7 cellular contexts compared by ENCODE assay signal in genomic region chr17:58200024-58200633, GRCh38. TPM values are rescaled to one million over a fixed set of nuclear protein-coding genes. Genes with fewer than 3 reads are reported as not detected.
DNase-seq lines count a peak whose midpoint lies in the region; ATAC-seq and TF ChIP-seq lines count a peak whose summit lies in the region.

No MANE protein-coding gene starts in this region.

- in situ Hi-C loops in KBM-7 (cut with MboI; ENCODE audit: low pct_unique_long_range_greater_than_20kb, low sequenced_read_pairs): no loop called here

- H3K27ac Mint-ChIP-seq in activated naive CD4-positive, alpha-beta T cell treated with anti-CD3 and anti-CD28 coated beads, Interleukin-2, amount 50 U/mL, for 72 hours: no peak overlapping the region

- DNase-seq in GM04504 (ENCODE audit: low read depth) (peak; percentile 17), KBM-7 (peak; percentile 82), iris pigment epithelial cell (ENCODE audit: low read depth) (peak; percentile 41)
- peak in 1 of 2 donors; percentile 65 for DNase-seq in activated naive CD4-positive, alpha-beta T cell treated with anti-CD3 and anti-CD28 coated beads, Interleukin-2, amount 50 U/mL, for 72 hours (ENCODE audit: low spot score in 2 of 2)
- peak; percentile 25 for DNase-seq in stimulated activated CD8-positive, alpha-beta memory T cell treated with anti-CD3 and anti-CD28 coated beads, Interleukin-12 subunit alpha, Interleukin-12 subunit beta, amount 100 ng/mL, for 1 hour (ENCODE audit: low read depth)

- no peaks in the 10 kb centered on the region for H3K9me3 Mint-ChIP-seq in activated naive CD4-positive, alpha-beta T cell treated with anti-CD3 and anti-CD28 coated beads, Interleukin-2, amount 50 U/mL, for 72 hours

- ATAC-seq in SK-N-SH treated with all-trans-retinoic acid at 6 μM for 48 hours: peak; percentile 96
- peak; percentile 77 to 85 for ATAC-seq in activated naive CD4-positive, alpha-beta T cell treated with anti-CD3 and anti-CD28 coated beads, Interleukin-2, amount 50 U/mL, for 72 hours
- ATAC-seq in GM18520 (IDR thresholded peaks at IDR 0.05; ENCODE audit: unreplicated experiment): no peak

- no peaks in the 10 kb centered on the region for H3K36me3 Mint-ChIP-seq in activated naive CD4-positive, alpha-beta T cell treated with anti-CD3 and anti-CD28 coated beads, Interleukin-2, amount 50 U/mL, for 72 hours

TF ChIP-seq in SK-N-SH treated with all-trans-retinoic acid at 6 μM for 48 hours, 23 proteins besides CTCF, POLR2A, EP300 and RAD21:
- no peak for TF ChIP-seq TOX (CRISPR knock-in tag; IDR thresholded peaks at IDR 0.05; ENCODE audit: borderline replicate concordance)
- TF ChIP-seq ISL1 (CRISPR knock-in tag; IDR thresholded peaks at IDR 0.05): no peak
- no peak for TF ChIP-seq SNAI2 (CRISPR knock-in tag; IDR thresholded peaks at IDR 0.05)
- no peak for TF ChIP-seq BACH2 (CRISPR knock-in tag; IDR thresholded peaks at IDR 0.05; ENCODE audit: borderline replicate concordance)
- TF ChIP-seq TSHZ2 (CRISPR knock-in tag; IDR thresholded peaks at IDR 0.05): no peak
- no peak for TF ChIP-seq ARNTL (CRISPR knock-in tag; IDR thresholded peaks at IDR 0.05; ENCODE audit: borderline replicate concordance, low read depth)
- no peak for TF ChIP-seq ZC3H10 (CRISPR knock-in tag; IDR thresholded peaks at IDR 0.05)
- TF ChIP-seq PATZ1 (CRISPR knock-in tag; IDR thresholded peaks at IDR 0.05; ENCODE audit: borderline replicate concordance): no peak
- TF ChIP-seq RARB (CRISPR knock-in tag; IDR thresholded peaks at IDR 0.05): no peak
- TF ChIP-seq GLIS3 (CRISPR knock-in tag; IDR thresholded peaks at IDR 0.05): no peak
- no peak for TF ChIP-seq TCF4 (CRISPR knock-in tag; IDR thresholded peaks at IDR 0.05; ENCODE audit: borderline replicate concordance)
- TF ChIP-seq ZNF70 (CRISPR knock-in tag; IDR thresholded peaks at IDR 0.05): no peak
- TF ChIP-seq POU6F1 (CRISPR knock-in tag; IDR thresholded peaks at IDR 0.05; ENCODE audit: borderline replicate concordance, low read depth): no peak
- TF ChIP-seq CREB5 (CRISPR knock-in tag; IDR thresholded peaks at IDR 0.05; ENCODE audit: low read depth): no peak
- TF ChIP-seq CSRNP3 (CRISPR knock-in tag; IDR thresholded peaks at IDR 0.05): no peak
- no peak for TF ChIP-seq ZNF565 (CRISPR knock-in tag; conservative IDR thresholded peaks at IDR 0.05; ENCODE audit: low read depth)
- TF ChIP-seq OSR1 (CRISPR knock-in tag; IDR thresholded peaks at IDR 0.05): no peak
- TF ChIP-seq ZNF8 (CRISPR knock-in tag; IDR thresholded peaks at IDR 0.05): no peak
- no peak for TF ChIP-seq CSDC2 (CRISPR knock-in tag; IDR thresholded peaks at IDR 0.05)

RNA-seq across cellular contexts. Expression of gene EPX, which starts 7.6 kb away (rescaled TPM):
- not detected for total RNA-seq in activated naive CD4-positive, alpha-beta T cell treated with anti-CD3 and anti-CD28 coated beads, Interleukin-2, amount 50 U/mL, for 72 hours

RNA-seq across cellular contexts. Expression of gene MKS1, which starts 18.9 kb away (rescaled TPM):
- total RNA-seq in activated naive CD4-positive, alpha-beta T cell treated with anti-CD3 and anti-CD28 coated beads, Interleukin-2, amount 50 U/mL, for 72 hours: 10 to 100 TPM; 22.4 to 28.4 TPM

RNA-seq across cellular contexts. Expression of gene OR4D2, which starts 33.3 kb away (rescaled TPM):
- not detected for total RNA-seq in activated naive CD4-positive, alpha-beta T cell treated with anti-CD3 and anti-CD28 coated beads, Interleukin-2, amount 50 U/mL, for 72 hours

RNA-seq across cellular contexts. Expression of gene LPO, which starts 38.3 kb away (rescaled TPM):
- under 1 TPM; 0.16 to 0.19 TPM for total RNA-seq in activated naive CD4-positive, alpha-beta T cell treated with anti-CD3 and anti-CD28 coated beads, Interleukin-2, amount 50 U/mL, for 72 hours

RNA-seq across cellular contexts. Expression of gene OR4D1, which starts 51.9 kb away (rescaled TPM):
- total RNA-seq in activated naive CD4-positive, alpha-beta T cell treated with anti-CD3 and anti-CD28 coated beads, Interleukin-2, amount 50 U/mL, for 72 hours: under 1 TPM; 0.18 to 0.30 TPM
